ENCODE assay signal across 1 cellular context in genomic region chr1:21295059-21295401, GRCh38.
TF ChIP-seq lines count a peak whose summit lies in the region.

No MANE protein-coding gene starts in this region.

TF ChIP-seq in HEK293, 187 proteins besides CTCF, POLR2A, EP300 and RAD21 (continued from another document):
- TF ChIP-seq ZSCAN5A (tag by site-specific recombination; IDR thresholded peaks at IDR 0.05) (no peak), ZNF707 (tag by site-specific recombination; IDR thresholded peaks at IDR 0.05) (no peak), ZNF555 (tag by site-specific recombination; conservative IDR thresholded peaks at IDR 0.05) (no peak), ZNF658 (tag by site-specific recombination; IDR thresholded peaks at IDR 0.05) (no peak), ZNF223 (tag by site-specific recombination; IDR thresholded peaks at IDR 0.05) (0 out of 2 replicates have a peak, but pooled peaks have one; percentile 28), ZBTB10 (tag by site-specific recombination; IDR thresholded peaks at IDR 0.05) (no peak), ZNF221 (tag by site-specific recombination; IDR thresholded peaks at IDR 0.05; ENCODE audit: borderline replicate concordance) (no peak), ZNF664 (tag by site-specific recombination; IDR thresholded peaks at IDR 0.05) (peak; percentile 86; the same call in 1 of the 2 replicates), ZNF561 (tag by site-specific recombination; IDR thresholded peaks at IDR 0.05; ENCODE audit: borderline replicate concordance) (no peak), ZNF266 (tag by site-specific recombination; IDR thresholded peaks at IDR 0.05; ENCODE audit: low read depth) (no peak), ZBTB21 (tag by site-specific recombination; IDR thresholded peaks at IDR 0.05) (no peak), ZBTB20 (tag by site-specific recombination; IDR thresholded peaks at IDR 0.05) (no peak), SP7 (tag by site-specific recombination; IDR thresholded peaks at IDR 0.05) (peak; percentile 71), ZNF777 (tag by site-specific recombination; IDR thresholded peaks at IDR 0.05; ENCODE audit: borderline replicate concordance) (no peak), ZBTB7A (tag by site-specific recombination; IDR thresholded peaks at IDR 0.05; ENCODE audit: low read depth) (no peak), KLF8 (tag by site-specific recombination; IDR thresholded peaks at IDR 0.05) (peak; percentile 37; the same call in 1 of the 2 replicates), ZNF629 (tag by site-specific recombination; IDR thresholded peaks at IDR 0.05) (peak; percentile 72), ZNF501 (tag by site-specific recombination; IDR thresholded peaks at IDR 0.05) (no peak), GLIS1 (tag by site-specific recombination; IDR thresholded peaks at IDR 0.05) (peak; percentile 64), ZNF580 (tag by site-specific recombination; IDR thresholded peaks at IDR 0.05) (peak; percentile 57; the same call in 1 of the 2 replicates), ZNF639 (tag by site-specific recombination; IDR thresholded peaks at IDR 0.05) (peak; percentile 72), ZNF16 (tag by site-specific recombination; IDR thresholded peaks at IDR 0.05; ENCODE audit: low read depth) (no peak), ZNF837 (tag by site-specific recombination; IDR thresholded peaks at IDR 0.05) (no peak), BCL11B (tag by site-specific recombination; IDR thresholded peaks at IDR 0.05; ENCODE audit: low read depth) (no peak), ZNF366 (tag by site-specific recombination; conservative IDR thresholded peaks at IDR 0.05) (peak; percentile 28; the same call in 1 of the 2 replicates), ZNF768 (tag by site-specific recombination; IDR thresholded peaks at IDR 0.05) (0 out of 2 replicates have a peak, but pooled peaks have one; percentile 23), ZNF776 (tag by site-specific recombination; IDR thresholded peaks at IDR 0.05; ENCODE audit: borderline replicate concordance) (no peak), INSM2 (tag by site-specific recombination; IDR thresholded peaks at IDR 0.05) (peak; percentile 63; the same call in 1 of the 2 replicates), SP2 (tag by site-specific recombination; IDR thresholded peaks at IDR 0.05) (no peak; the same call in 1 of the 2 replicates), KLF9 (tag by site-specific recombination; IDR thresholded peaks at IDR 0.05; ENCODE audit: low read depth) (no peak), KLF17 (tag by site-specific recombination; IDR thresholded peaks at IDR 0.05) (peak; percentile 40; the same call in 1 of the 2 replicates), ZNF146 (tag by site-specific recombination; IDR thresholded peaks at IDR 0.05) (no peak), ZNF2 (tag by site-specific recombination; IDR thresholded peaks at IDR 0.05) (peak; percentile 31; the same call in 1 of the 2 replicates), ZNF112 (tag by site-specific recombination; IDR thresholded peaks at IDR 0.05) (no peak), ZNF24 (tag by site-specific recombination; IDR thresholded peaks at IDR 0.05) (no peak), ZNF544 (tag by site-specific recombination; IDR thresholded peaks at IDR 0.05) (no peak), WT1 (tag by site-specific recombination; IDR thresholded peaks at IDR 0.05) (peak; percentile 64), ZNF350 (tag by site-specific recombination; IDR thresholded peaks at IDR 0.05) (no peak), ZNF701 (tag by site-specific recombination; IDR thresholded peaks at IDR 0.05) (no peak), GLI4 (tag by site-specific recombination; IDR thresholded peaks at IDR 0.05) (no peak), ZNF660 (tag by site-specific recombination; IDR thresholded peaks at IDR 0.05) (0 out of 2 replicates have a peak, but pooled peaks have one; percentile 23), OSR2 (tag by site-specific recombination; IDR thresholded peaks at IDR 0.05) (no peak; the same call in 1 of the 2 replicates), ZNF214 (tag by site-specific recombination; IDR thresholded peaks at IDR 0.05; ENCODE audit: borderline replicate concordance) (no peak), ZNF335 (tag by site-specific recombination; conservative IDR thresholded peaks at IDR 0.05) (no peak), ZNF138 (tag by site-specific recombination; IDR thresholded peaks at IDR 0.05; ENCODE audit: borderline replicate concordance) (no peak), ZEB2 (tag by site-specific recombination; IDR thresholded peaks at IDR 0.05) (peak; percentile 28; the same call in 1 of the 2 replicates), BCL11A (tag by site-specific recombination; IDR thresholded peaks at IDR 0.05; ENCODE audit: low read depth) (no peak)
- TF ChIP-seq, protein P1, sequence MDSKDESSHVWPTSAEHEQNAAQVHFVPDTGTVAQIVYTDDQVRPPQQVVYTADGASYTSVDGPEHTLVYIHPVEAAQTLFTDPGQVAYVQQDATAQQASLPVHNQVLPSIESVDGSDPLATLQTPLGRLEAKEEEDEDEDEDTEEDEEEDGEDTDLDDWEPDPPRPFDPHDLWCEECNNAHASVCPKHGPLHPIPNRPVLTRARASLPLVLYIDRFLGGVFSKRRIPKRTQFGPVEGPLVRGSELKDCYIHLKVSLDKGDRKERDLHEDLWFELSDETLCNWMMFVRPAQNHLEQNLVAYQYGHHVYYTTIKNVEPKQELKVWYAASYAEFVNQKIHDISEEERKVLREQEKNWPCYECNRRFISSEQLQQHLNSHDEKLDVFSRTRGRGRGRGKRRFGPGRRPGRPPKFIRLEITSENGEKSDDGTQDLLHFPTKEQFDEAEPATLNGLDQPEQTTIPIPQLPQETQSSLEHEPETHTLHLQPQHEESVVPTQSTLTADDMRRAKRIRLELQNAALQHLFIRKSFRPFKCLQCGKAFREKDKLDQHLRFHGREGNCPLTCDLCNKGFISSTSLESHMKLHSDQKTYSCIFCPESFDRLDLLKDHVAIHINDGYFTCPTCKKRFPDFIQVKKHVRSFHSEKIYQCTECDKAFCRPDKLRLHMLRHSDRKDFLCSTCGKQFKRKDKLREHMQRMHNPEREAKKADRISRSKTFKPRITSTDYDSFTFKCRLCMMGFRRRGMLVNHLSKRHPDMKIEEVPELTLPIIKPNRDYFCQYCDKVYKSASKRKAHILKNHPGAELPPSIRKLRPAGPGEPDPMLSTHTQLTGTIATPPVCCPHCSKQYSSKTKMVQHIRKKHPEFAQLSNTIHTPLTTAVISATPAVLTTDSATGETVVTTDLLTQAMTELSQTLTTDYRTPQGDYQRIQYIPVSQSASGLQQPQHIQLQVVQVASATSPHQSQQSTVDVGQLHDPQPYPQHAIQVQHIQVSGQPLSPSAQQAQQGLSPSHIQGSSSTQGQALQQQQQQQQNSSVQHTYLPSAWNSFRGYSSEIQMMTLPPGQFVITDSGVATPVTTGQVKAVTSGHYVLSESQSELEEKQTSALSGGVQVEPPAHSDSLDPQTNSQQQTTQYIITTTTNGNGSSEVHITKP (tag by site-specific recombination; IDR thresholded peaks at IDR 0.05) = no peak
- TF ChIP-seq, protein P2, sequence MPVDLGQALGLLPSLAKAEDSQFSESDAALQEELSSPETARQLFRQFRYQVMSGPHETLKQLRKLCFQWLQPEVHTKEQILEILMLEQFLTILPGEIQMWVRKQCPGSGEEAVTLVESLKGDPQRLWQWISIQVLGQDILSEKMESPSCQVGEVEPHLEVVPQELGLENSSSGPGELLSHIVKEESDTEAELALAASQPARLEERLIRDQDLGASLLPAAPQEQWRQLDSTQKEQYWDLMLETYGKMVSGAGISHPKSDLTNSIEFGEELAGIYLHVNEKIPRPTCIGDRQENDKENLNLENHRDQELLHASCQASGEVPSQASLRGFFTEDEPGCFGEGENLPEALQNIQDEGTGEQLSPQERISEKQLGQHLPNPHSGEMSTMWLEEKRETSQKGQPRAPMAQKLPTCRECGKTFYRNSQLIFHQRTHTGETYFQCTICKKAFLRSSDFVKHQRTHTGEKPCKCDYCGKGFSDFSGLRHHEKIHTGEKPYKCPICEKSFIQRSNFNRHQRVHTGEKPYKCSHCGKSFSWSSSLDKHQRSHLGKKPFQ (tag by site-specific recombination; IDR thresholded peaks at IDR 0.05) = no peak
- TF ChIP-seq, protein P3, sequence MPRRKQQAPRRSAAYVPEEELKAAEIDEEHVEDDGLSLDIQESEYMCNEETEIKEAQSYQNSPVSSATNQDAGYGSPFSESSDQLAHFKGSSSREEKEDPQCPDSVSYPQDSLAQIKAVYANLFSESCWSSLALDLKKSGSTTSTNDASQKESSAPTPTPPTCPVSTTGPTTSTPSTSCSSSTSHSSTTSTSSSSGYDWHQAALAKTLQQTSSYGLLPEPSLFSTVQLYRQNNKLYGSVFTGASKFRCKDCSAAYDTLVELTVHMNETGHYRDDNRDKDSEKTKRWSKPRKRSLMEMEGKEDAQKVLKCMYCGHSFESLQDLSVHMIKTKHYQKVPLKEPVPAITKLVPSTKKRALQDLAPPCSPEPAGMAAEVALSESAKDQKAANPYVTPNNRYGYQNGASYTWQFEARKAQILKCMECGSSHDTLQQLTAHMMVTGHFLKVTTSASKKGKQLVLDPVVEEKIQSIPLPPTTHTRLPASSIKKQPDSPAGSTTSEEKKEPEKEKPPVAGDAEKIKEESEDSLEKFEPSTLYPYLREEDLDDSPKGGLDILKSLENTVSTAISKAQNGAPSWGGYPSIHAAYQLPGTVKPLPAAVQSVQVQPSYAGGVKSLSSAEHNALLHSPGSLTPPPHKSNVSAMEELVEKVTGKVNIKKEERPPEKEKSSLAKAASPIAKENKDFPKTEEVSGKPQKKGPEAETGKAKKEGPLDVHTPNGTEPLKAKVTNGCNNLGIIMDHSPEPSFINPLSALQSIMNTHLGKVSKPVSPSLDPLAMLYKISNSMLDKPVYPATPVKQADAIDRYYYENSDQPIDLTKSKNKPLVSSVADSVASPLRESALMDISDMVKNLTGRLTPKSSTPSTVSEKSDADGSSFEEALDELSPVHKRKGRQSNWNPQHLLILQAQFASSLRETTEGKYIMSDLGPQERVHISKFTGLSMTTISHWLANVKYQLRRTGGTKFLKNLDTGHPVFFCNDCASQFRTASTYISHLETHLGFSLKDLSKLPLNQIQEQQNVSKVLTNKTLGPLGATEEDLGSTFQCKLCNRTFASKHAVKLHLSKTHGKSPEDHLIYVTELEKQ (tag by site-specific recombination; IDR thresholded peaks at IDR 0.05; ENCODE audit: borderline replicate concordance) = 0 out of 2 replicates have a peak, but pooled peaks have one; percentile 10
